8 cellular contexts compared by ENCODE assay signal in the genomic region with DNA sequence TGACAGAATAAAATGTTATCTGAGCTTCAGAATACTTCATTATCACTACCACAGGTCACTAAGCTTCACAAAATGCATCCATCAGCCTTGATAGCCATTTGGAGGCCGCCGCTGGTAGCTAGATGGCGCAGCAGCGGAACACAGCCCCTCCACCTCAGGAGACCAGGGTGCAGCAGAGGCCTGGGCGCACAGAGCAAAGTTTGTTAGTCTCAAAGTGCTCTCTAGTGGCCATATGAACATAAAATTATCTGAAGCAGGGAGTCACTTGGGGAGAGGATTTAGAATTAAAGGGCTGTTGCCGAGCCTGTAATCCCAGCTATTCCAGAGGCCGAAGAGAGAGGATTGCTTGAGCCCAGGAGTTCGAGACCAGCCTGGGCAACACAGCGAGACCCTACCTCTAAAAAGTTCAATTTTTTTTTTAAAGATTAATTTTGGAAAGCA.
DNase-seq lines count a peak whose midpoint lies in the region; ATAC-seq and TF ChIP-seq lines count a peak whose summit lies in the region.

No MANE protein-coding gene starts in this region.

- no peaks in the 10 kb centered on the region for H3K27me3 ChIP-seq in parathyroid adenoma (ENCODE audit: control insufficient read depth, insufficient read depth, low read length)

- no peaks in the 10 kb centered on the region for H3K36me3 ChIP-seq in parathyroid adenoma (ENCODE audit: control insufficient read depth, insufficient read depth, low read length)

- ATAC-seq in GM19468 (IDR thresholded peaks at IDR 0.05; ENCODE audit: extremely low read depth, unreplicated experiment) (peak; percentile 96), HG03520 (IDR thresholded peaks at IDR 0.05; ENCODE audit: unreplicated experiment) (peak; percentile 100)

- H3K9me3 ChIP-seq in parathyroid adenoma (ENCODE audit: control insufficient read depth, low read length), result no peaks in the 10 kb centered on the region

- no peak overlapping the region for H3K4me2 ChIP-seq in parathyroid adenoma (ENCODE audit: low read length)

- no peak overlapping the region for H2AFZ ChIP-seq in parathyroid adenoma

- no peaks in the 10 kb centered on the region for H3K4me1 ChIP-seq in parathyroid adenoma

- DNase-seq in DMS114 treated with DMSO at 0.1 percent for 48 hours (lab: John Stamatoyannopoulos, UW; ENCODE audit: unreplicated experiment), result peak; percentile 87
- peak; percentile 78 for DNase-seq in NOMO-1 treated with dmso at 0.1 percent for 144 hours (lab: John Stamatoyannopoulos, UW; ENCODE audit: unreplicated experiment)
- DNase-seq in activated T-cell treated with anti-CD3 and anti-CD28 coated beads for 4 hours, result peak; percentile 31
- peak; percentile 69 for DNase-seq in fibroblast of peridontal ligament (ENCODE audit: extremely low read depth)
- DNase-seq in GM19238 (ENCODE audit: insufficient read length, low spot score), result no peak

- H3K9ac ChIP-seq in parathyroid adenoma, result no peak overlapping the region

- no peaks in the 10 kb centered on the region for H3K79me2 ChIP-seq in parathyroid adenoma

- H3K27ac ChIP-seq in parathyroid adenoma, result no peak overlapping the region

- TF ChIP-seq CTCF in parathyroid adenoma (IDR thresholded peaks at IDR 0.05), result peak; percentile 33

- H3K4me3 ChIP-seq in parathyroid adenoma (ENCODE audit: low read depth, low read length), result no peak overlapping the region
